10 cellular contexts compared by ENCODE assay signal in genomic region chr7:101108330-101108857, GRCh38. TPM values are rescaled to one million over a fixed set of nuclear protein-coding genes. Genes with fewer than 3 reads are reported as not detected.
DNase-seq lines count a peak whose midpoint lies in the region; ATAC-seq and TF ChIP-seq lines count a peak whose summit lies in the region.
"Had no signal": no experiment of that assay in that cellular context is flagged by ENCODE, and none has a peak within 500 bp of the region (broad histone marks: within the 10 kb centered on the region; RNA-seq: fewer than 3 reads in every experiment).

No MANE protein-coding gene starts in this region.

- no peaks in the 10 kb centered on the region for H3K9me3 ChIP-seq in lung (ENCODE audit: control insufficient read depth in 2 of 2, insufficient read depth in 1 of 2, low read length in 1 of 2)

- WGBS in lung, 2 donors: 27 to 34% methylated on average over 16 of the region's 16 CpGs

- peak overlapping the region; percentile 31 to 38 for H3K27ac ChIP-seq in coronary artery
- H3K27ac ChIP-seq in lung (ENCODE audit: low read depth in 1 of 2, low read length in 1 of 2): peak overlapping the region; percentile 11 to 70

- peaks cover 7 to 9% of the 10 kb centered on the region in 2 donors for H3K4me1 ChIP-seq in lung (ENCODE audit: control insufficient read depth in 2 of 2, insufficient read depth in 2 of 2, low read length in 2 of 2)

- ATAC-seq in lung (ENCODE audit: insufficient read depth, low FRiP score) (no peak), GM18858 (IDR thresholded peaks at IDR 0.05; ENCODE audit: unreplicated experiment) (no peak), GM19035 (IDR thresholded peaks at IDR 0.05; ENCODE audit: unreplicated experiment) (no peak), HG03342 (IDR thresholded peaks at IDR 0.05; ENCODE audit: unreplicated experiment) (no peak), GM19455 (IDR thresholded peaks at IDR 0.05; ENCODE audit: unreplicated experiment) (no peak)

- no peaks in the 10 kb centered on the region for H3K27me3 ChIP-seq in lung (ENCODE audit: control insufficient read depth, insufficient read depth)

- TF ChIP-seq CTCF in coronary artery (IDR thresholded peaks at IDR 0.05) (no peak), lung (IDR thresholded peaks at IDR 0.05; ENCODE audit: control extremely low read depth, extremely low read depth) (no peak)

- no peaks in the 10 kb centered on the region for H3K36me3 ChIP-seq in lung (ENCODE audit: control insufficient read depth in 2 of 2, insufficient read depth in 2 of 2, low read length in 2 of 2)

- H3K4me3 ChIP-seq in coronary artery (no peak overlapping the region), lung (no peak overlapping the region)

- DNase-seq in AG08395 (ENCODE audit: low spot score) (peak; percentile 64), MV-4-11 (lab: John Stamatoyannopoulos, UW) (peak; percentile 86), coronary artery (ENCODE audit: low spot score) (no peak), lung (ENCODE audit: low spot score) (peak; percentile 39)
- DNase-seq: activated T-cell treated with anti-CD3 and anti-CD28 coated beads, Interleukin-2, amount 50 U/mL, for 1 hour; CD4-positive, CD25-positive, alpha-beta regulatory T cell had no signal

RNA-seq across cellular contexts. Expression of gene SERPINE1, which starts 18.5 kb away (rescaled TPM):
- 10 to 100 TPM; 18.6 to 55.4 TPM for total RNA-seq in lung
- 100 to 1,000 TPM in 1 of 2 donors, 10 to 100 TPM in 1; 12.4 to 436 TPM for polyA plus RNA-seq in lung
- polyA plus RNA-seq: CD4-positive, CD25-positive, alpha-beta regulatory T cell had no signal

RNA-seq across cellular contexts. Expression of gene TRIM56, which starts 23.1 kb away (rescaled TPM):
- 10 to 100 TPM; 32.6 to 56.6 TPM for total RNA-seq in lung
- 10 to 100 TPM; 14.4 to 15.7 TPM for polyA plus RNA-seq in lung

RNA-seq across cellular contexts. Expression of gene AP1S1, which starts 45.9 kb away (rescaled TPM):
- 10 to 100 TPM; 42.7 to 74.7 TPM for total RNA-seq in lung
- 10 to 100 TPM; 54.9 to 66.9 TPM for polyA plus RNA-seq in lung

RNA-seq across cellular contexts. Expression of gene VGF, which starts 57.0 kb away (rescaled TPM):
- total RNA-seq in lung: 1 to 10 TPM in 1 of 2 donors, under 1 TPM in 1; 0.55 to 1.4 TPM
- polyA plus RNA-seq in lung: under 1 TPM; 0.08 to 0.29 TPM
- total RNA-seq: CD4-positive, CD25-positive, alpha-beta regulatory T cell had no signal
- polyA plus RNA-seq: CD4-positive, CD25-positive, alpha-beta regulatory T cell had no signal
